29 cellular contexts compared by ENCODE assay signal in the genomic region with DNA sequence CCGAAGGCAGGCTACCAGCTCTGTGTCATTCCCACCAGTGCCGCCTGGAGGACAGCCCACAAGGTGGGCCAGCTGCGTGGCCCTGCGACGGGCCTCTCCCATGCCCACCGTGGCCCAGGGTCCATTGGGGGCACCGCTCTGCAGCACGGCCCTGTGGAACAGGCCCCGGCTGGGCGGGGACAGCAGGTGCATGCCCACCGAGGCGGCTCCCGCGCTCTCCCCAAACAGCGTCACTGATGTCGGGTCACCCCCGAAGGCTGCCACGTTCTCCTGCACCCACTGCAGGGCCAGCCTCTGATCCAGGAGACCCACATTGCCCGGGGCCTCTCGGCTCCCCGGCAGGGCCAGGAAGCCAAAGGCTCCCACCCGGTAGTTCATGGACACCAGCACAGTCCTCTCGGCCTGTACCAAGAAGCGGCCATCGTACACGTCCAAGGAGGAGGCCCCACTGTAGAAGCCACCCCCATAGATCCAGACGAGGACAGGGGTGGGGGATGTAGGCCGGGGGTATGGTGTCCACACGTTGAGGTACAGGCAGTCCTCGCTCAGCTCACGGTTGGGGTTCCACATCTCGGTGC. TPM values are rescaled to one million over a fixed set of nuclear protein-coding genes. Genes with fewer than 3 reads are reported as not detected.
DNase-seq lines count a peak whose midpoint lies in the region; ATAC-seq and TF ChIP-seq lines count a peak whose summit lies in the region.
"Had no signal": no experiment of that assay in that cellular context is flagged by ENCODE, and none has a peak within 500 bp of the region (broad histone marks: within the 10 kb centered on the region; RNA-seq: fewer than 3 reads in every experiment).

No MANE protein-coding gene starts in this region.

- H3K27me3 Mint-ChIP-seq in activated B cell treated with CpG ODN at 0.5 μM for 24 hours: peaks cover 38% of the 10 kb centered on the region
- peaks cover 48% of the 10 kb centered on the region for H3K27me3 Mint-ChIP-seq in GM23338 (ENCODE audit: insufficient read depth, low read depth, poor library complexity)

- CTCF ChIA-PET in activated B cell treated with CpG ODN at 0.5 μM for 24 hours (lab: Charles Lee): interaction anchor here (1.0 to 2.1 kb wide), 2 partner anchors 165 to 168 kb away, joined by 3 to 13 read pairs; no protein-coding TSS in a partner anchor

- no peak overlapping the region for H2BK5ac ChIP-seq in mesenchymal stem cell (ENCODE audit: low read depth, low read length, poor library complexity, severe bottlenecking)

- no peak overlapping the region for H2AK5ac ChIP-seq in mesenchymal stem cell (ENCODE audit: low read length, severe bottlenecking)

- ATAC-seq in activated B cell treated with CpG ODN at 0.5 μM for 24 hours (ENCODE audit: low read depth) (no peak), psoas muscle (no peak), HG02884 (IDR thresholded peaks at IDR 0.05; ENCODE audit: unreplicated experiment) (no peak), GM23338 (no peak)
- ATAC-seq: K562; lower lobe of right lung; mucosa of descending colon; natural killer cell treated with Interleukin-12 subunit alpha and Interleukin-12 subunit beta and Interleukin-15 and Interleukin-18, amount 100 ng/mL, for 72 hours had no signal

- H3K9ac ChIP-seq in mesenchymal stem cell (ENCODE audit: low read length): no peak overlapping the region

- H3K27ac Mint-ChIP-seq in activated B cell treated with CpG ODN at 0.5 μM for 24 hours: no peak overlapping the region
- no peak overlapping the region for H3K27ac Mint-ChIP-seq in GM23338
- H3K27ac Mint-ChIP-seq: activated T-cell treated with anti-CD3 and anti-CD28 coated beads, Interleukin-2, amount 50 U/mL, for 24 hours; CD8-positive, alpha-beta memory T cell; natural killer cell treated with Interleukin-12 subunit alpha and Interleukin-12 subunit beta and Interleukin-15 and Interleukin-18, amount 100 ng/mL, for 72 hours had no signal

- H3F3A ChIP-seq in GM23338 (replicated peaks; ENCODE audit: low read depth): peaks cover 15% of the 10 kb centered on the region

- no peak overlapping the region for H2BK15ac ChIP-seq in mesenchymal stem cell (ENCODE audit: low read depth, poor library complexity, severe bottlenecking)

- intact Hi-C loops in activated B cell treated with CpG ODN at 0.5 μM for 24 hours (cut with micrococcal nuclease) (no loop called here), psoas muscle (cut with DNase I) (no loop called here)

- H2AFZ ChIP-seq in mesenchymal stem cell (ENCODE audit: low read depth, low read length) (no peak overlapping the region), GM23338 (no peak overlapping the region)

- no peak overlapping the region for H4K8ac ChIP-seq in mesenchymal stem cell (ENCODE audit: low read length)

- no peak overlapping the region for H3K14ac ChIP-seq in mesenchymal stem cell (ENCODE audit: low read length in 2 of 2)

- H3K9me3 Mint-ChIP-seq in activated B cell treated with CpG ODN at 0.5 μM for 24 hours (no peaks in the 10 kb centered on the region), GM23338 (peaks cover 4% of the 10 kb centered on the region; the same call in 2 of the 3 replicates)
- H3K9me3 Mint-ChIP-seq: activated CD4-positive, alpha-beta T cell treated with anti-CD3 and anti-CD28 coated beads, Interleukin-2, amount 10 ng/mL, durations not matched to agents 7 days and 5 days; activated T-cell treated with anti-CD3 and anti-CD28 coated beads, Interleukin-2, amount 50 U/mL, for 24 hours; CD8-positive, alpha-beta memory T cell; natural killer cell treated with Interleukin-12 subunit alpha and Interleukin-12 subunit beta and Interleukin-15 and Interleukin-18, amount 100 ng/mL, for 72 hours; type B pancreatic cell had no signal

- H2BK12ac ChIP-seq in mesenchymal stem cell (ENCODE audit: low read length in 2 of 2): no peak overlapping the region

- H3K4me3 ChIP-seq in mesenchymal stem cell (ENCODE audit: insufficient read depth in 1 of 2, low read depth in 1 of 2, low read length in 2 of 2) (no peak overlapping the region), psoas muscle (peak overlapping the region; percentile 79), GM23338 (no peak overlapping the region)
- H3K4me3 ChIP-seq: lower lobe of right lung, mucosa of descending colon, SJCRH30 had no signal

- H3K4me1 Mint-ChIP-seq in activated B cell treated with CpG ODN at 0.5 μM for 24 hours: peaks cover 30% of the 10 kb centered on the region
- H3K4me1 Mint-ChIP-seq in GM23338: peaks cover 26% of the 10 kb centered on the region

- H3K18ac ChIP-seq in mesenchymal stem cell (ENCODE audit: low read depth in 1 of 2, low read length in 2 of 2): no peak overlapping the region

- H3K4me1 ChIP-seq in mesenchymal stem cell (ENCODE audit: control insufficient read depth, insufficient read depth, low read depth, low read length) (peaks cover 48% of the 10 kb centered on the region), psoas muscle (peaks cover 28% of the 10 kb centered on the region), GM23338 (ENCODE audit: insufficient read depth) (peaks cover 11% of the 10 kb centered on the region)
- H3K4me1 ChIP-seq: SJCRH30 had no signal

- POLR2A ChIA-PET in activated B cell treated with CpG ODN at 0.5 μM for 24 hours (lab: Charles Lee): no interaction called here

- DNase-seq in D341Med (ENCODE audit: low spot score): peak; percentile 14
- DNase-seq in activated B cell treated with CpG ODN at 0.5 μM for 24 hours: no peak
- DNase-seq in mesenchymal stem cell: no peak
- no peak for DNase-seq in psoas muscle
- no peak for DNase-seq in activated CD4-positive, alpha-beta T cell treated with anti-CD3 and anti-CD28 coated beads for 4 hours
- no peak for DNase-seq in effector CD4-positive, alpha-beta T cell
- no peak for DNase-seq in GM23338 (ENCODE audit: low spot score)
- DNase-seq: activated CD4-positive, alpha-beta T cell treated with anti-CD3 and anti-CD28 coated beads, Interleukin-2, amount 10 ng/mL, durations not matched to agents 7 days and 5 days; activated T-cell treated with anti-CD3 and anti-CD28 coated beads, Interleukin-2, amount 50 U/mL, for 24 hours; dermis blood vessel endothelial cell; DMS153; lower lobe of right lung; mucosa of descending colon; NCI-H1092 treated with DMSO at 0.1 percent for 48 hours; NCI-H1694 treated with DMSO at 0.1 percent for 48 hours; NCI-H446 treated with DMSO at 0.1 percent for 48 hours; NCI-H774; SJCRH30; stimulated activated CD4-positive, alpha-beta T cell treated with anti-CD3 and anti-CD28 coated beads, Interleukin-4, amount 100 ng/mL, for 4 hours; substantia nigra; SW 1271; T-helper 9 cell had no signal

- no peaks in the 10 kb centered on the region for H4K20me1 ChIP-seq in GM23338 (replicated peaks; ENCODE audit: insufficient read depth)

- peaks cover 8% of the 10 kb centered on the region for H3K79me2 ChIP-seq in GM23338 (replicated peaks; ENCODE audit: insufficient read depth)

- no peak overlapping the region for H3K4ac ChIP-seq in mesenchymal stem cell (ENCODE audit: low read depth in 1 of 2, low read length in 2 of 2)

- H3K23ac ChIP-seq in mesenchymal stem cell (ENCODE audit: low read length in 2 of 2): no peak overlapping the region

- H4K91ac ChIP-seq in mesenchymal stem cell (ENCODE audit: low read length): peak overlapping the region; percentile 53

- H3K9me3 ChIP-seq in mesenchymal stem cell (ENCODE audit: control insufficient read depth, low read length): no peaks in the 10 kb centered on the region
- no peaks in the 10 kb centered on the region for H3K9me3 ChIP-seq in psoas muscle
- H3K9me3 ChIP-seq: lower lobe of right lung, mucosa of descending colon, SJCRH30 had no signal

- H3K4me3 Mint-ChIP-seq in activated B cell treated with CpG ODN at 0.5 μM for 24 hours (peak overlapping the region; percentile 52), GM23338 (no peak overlapping the region)
- H3K4me3 Mint-ChIP-seq: activated CD4-positive, alpha-beta T cell treated with anti-CD3 and anti-CD28 coated beads, Interleukin-2, amount 10 ng/mL, durations not matched to agents 7 days and 5 days; activated T-cell treated with anti-CD3 and anti-CD28 coated beads, Interleukin-2, amount 50 U/mL, for 24 hours had no signal

- TF ChIP-seq CTCF in activated B cell treated with CpG ODN at 0.5 μM for 24 hours (IDR thresholded peaks at IDR 0.05) (no peak), psoas muscle (IDR thresholded peaks at IDR 0.05) (no peak), GM23338 (conservative IDR thresholded peaks at IDR 0.05; ENCODE audit: low read depth in 2 of 2) (no peak)

- H3K4me2 ChIP-seq in mesenchymal stem cell (ENCODE audit: low read length, poor library complexity, severe bottlenecking) (no peak overlapping the region), GM23338 (no peak overlapping the region)

- H3K27ac ChIP-seq in mesenchymal stem cell (ENCODE audit: low read length, poor library complexity, severe bottlenecking) (no peak overlapping the region), psoas muscle (peak overlapping the region; percentile 85), GM23338 (ENCODE audit: low read depth) (no peak overlapping the region)
- H3K27ac ChIP-seq: lower lobe of right lung, SJCRH30, VCaP had no signal

- no peaks in the 10 kb centered on the region for H3K79me1 ChIP-seq in mesenchymal stem cell (replicated peaks; ENCODE audit: low read length, poor library complexity, severe bottlenecking)

- no peak overlapping the region for H2BK120ac ChIP-seq in mesenchymal stem cell (ENCODE audit: low read depth, low read length)

- H3K27me3 ChIP-seq in mesenchymal stem cell (ENCODE audit: control insufficient read depth in 1 of 2, insufficient read depth in 1 of 2, low read length in 2 of 2): peaks cover 22 to 45% of the 10 kb centered on the region in 2 experiments
- H3K27me3 ChIP-seq in psoas muscle (ENCODE audit: insufficient read depth in 3 of 3, low read length in 2 of 3): peaks cover 0 to 6% (median 0%) of the 10 kb centered on the region in 3 donors
- H3K27me3 ChIP-seq in GM23338 (ENCODE audit: insufficient read depth): peaks cover 35% of the 10 kb centered on the region

- no peaks in the 10 kb centered on the region for H3K9me2 ChIP-seq in GM23338 (ENCODE audit: insufficient read depth)

- 93% methylated on average over 32 of the region's 32 CpGs for WGBS in mesenchymal stem cell
- WGBS in psoas muscle, 3 donors: 68 to 80% (median 71%) methylated on average over 32 of the region's 32 CpGs

- H3K36me3 ChIP-seq in mesenchymal stem cell (ENCODE audit: control insufficient read depth in 1 of 2, insufficient read depth in 2 of 2, low read depth in 1 of 2, low read length in 2 of 2): peaks cover 4 to 7% of the 10 kb centered on the region in 2 experiments
- H3K36me3 ChIP-seq in psoas muscle (ENCODE audit: insufficient read depth in 1 of 2, low read depth in 1 of 2): peaks cover 0 to 3% of the 10 kb centered on the region in 2 donors
- peaks cover 3% of the 10 kb centered on the region for H3K36me3 ChIP-seq in GM23338 (ENCODE audit: insufficient read depth)

- peaks cover 2% of the 10 kb centered on the region for H3K36me3 Mint-ChIP-seq in activated B cell treated with CpG ODN at 0.5 μM for 24 hours (ENCODE audit: low read depth)
- H3K36me3 Mint-ChIP-seq in GM23338 (ENCODE audit: low read depth): peaks cover 5% of the 10 kb centered on the region

RNA-seq across cellular contexts. Expression of a gene that starts 2.3 kb away (rescaled TPM):
- total RNA-seq in activated B cell treated with CpG ODN at 0.5 μM for 24 hours (0.16 and 0.34 TPM in 2 replicates), psoas muscle (10 to 100 TPM; 21.4 to 99.2 (median 36.8) TPM)
- 0.84 TPM for polyA plus RNA-seq in mesenchymal stem cell (2013, experiment 1 of 2)
- 0.96 TPM for polyA plus RNA-seq in mesenchymal stem cell (2013, experiment 2 of 2)
- polyA plus RNA-seq in psoas muscle (10 to 100 TPM; 10.7 to 23.8 (median 14.2) TPM), GM23338 (2016; fragmentation: Nextera tagmentation; extraction: Ambion mirVana) (3.6 and 3.9 TPM in 2 replicates)
- total RNA-seq in GM23338 (2014; rRNA removed; shearing (Covaris generic)): 1.5 and 3.7 TPM in 2 replicates
- total RNA-seq: activated CD4-positive, alpha-beta T cell treated with anti-CD3 and anti-CD28 coated beads, Interleukin-2, amount 10 ng/mL, durations not matched to agents 7 days and 5 days; HT1080 had no signal

RNA-seq across cellular contexts. Expression of a gene that starts 3.9 kb away (rescaled TPM):
- 3.4 and 4.5 TPM in 2 replicates for total RNA-seq in activated B cell treated with CpG ODN at 0.5 μM for 24 hours
- 1.4 TPM for polyA plus RNA-seq in mesenchymal stem cell (2013, experiment 1 of 2)
- 1.4 TPM for polyA plus RNA-seq in mesenchymal stem cell (2013, experiment 2 of 2)
- 1 to 10 TPM; 2.5 to 8.0 (median 6.0) TPM for total RNA-seq in psoas muscle
- polyA plus RNA-seq in psoas muscle: 1 to 10 TPM; 3.7 to 7.6 (median 4.3) TPM
- total RNA-seq in GM23338 (2014; rRNA removed; shearing (Covaris generic)): 11.5 and 11.8 TPM in 2 replicates
- 2.0 and 4.1 TPM in 2 replicates for polyA plus RNA-seq in GM23338 (2016; fragmentation: Nextera tagmentation; extraction: Ambion mirVana)

RNA-seq across cellular contexts. Expression of a gene that starts 18.5 kb away (rescaled TPM):
- 229 and 244 TPM in 2 replicates for total RNA-seq in activated B cell treated with CpG ODN at 0.5 μM for 24 hours
- polyA plus RNA-seq in mesenchymal stem cell (2013, experiment 1 of 2): 66.1 TPM
- 61.3 TPM for polyA plus RNA-seq in mesenchymal stem cell (2013, experiment 2 of 2)
- total RNA-seq in psoas muscle: 10 to 100 TPM; 46.8 to 79.8 (median 61.0) TPM
- 10 to 100 TPM; 48.2 to 58.1 (median 51.2) TPM for polyA plus RNA-seq in psoas muscle
- total RNA-seq in GM23338 (2014; rRNA removed; shearing (Covaris generic)): 98.3 and 113 TPM in 2 replicates
- polyA plus RNA-seq in GM23338 (2016; fragmentation: Nextera tagmentation; extraction: Ambion mirVana): 125 and 140 TPM in 2 replicates

RNA-seq across cellular contexts. Expression of a gene that starts 26.2 kb away (rescaled TPM):
- total RNA-seq in activated B cell treated with CpG ODN at 0.5 μM for 24 hours (12.6 and 16.9 TPM in 2 replicates), psoas muscle (1 to 10 TPM; 5.0 to 8.8 (median 6.8) TPM)
- polyA plus RNA-seq in mesenchymal stem cell (2013, experiment 1 of 2): 61.5 TPM
- polyA plus RNA-seq in mesenchymal stem cell (2013, experiment 2 of 2): 61.7 TPM
- polyA plus RNA-seq in psoas muscle (1 to 10 TPM; 4.3 to 7.1 (median 5.3) TPM), GM23338 (2016; fragmentation: Nextera tagmentation; extraction: Ambion mirVana) (44.6 and 45.0 TPM in 2 replicates)
- 106 and 112 TPM in 2 replicates for total RNA-seq in GM23338 (2014; rRNA removed; shearing (Covaris generic))

RNA-seq across cellular contexts. Expression of a gene that starts 40.9 kb away (rescaled TPM):
- total RNA-seq in activated B cell treated with CpG ODN at 0.5 μM for 24 hours (48.0 and 48.9 TPM in 2 replicates), psoas muscle (1 to 10 TPM; 2.9 to 4.7 (median 3.9) TPM)
- polyA plus RNA-seq in mesenchymal stem cell (2013, experiment 1 of 2): 17.9 TPM
- polyA plus RNA-seq in mesenchymal stem cell (2013, experiment 2 of 2): 18.1 TPM
- polyA plus RNA-seq in psoas muscle (1 to 10 TPM; 2.2 to 3.3 (median 2.5) TPM), GM23338 (2016; fragmentation: Nextera tagmentation; extraction: Ambion mirVana) (9.7 and 10.3 TPM in 2 replicates)
- 32.3 and 39.9 TPM in 2 replicates for total RNA-seq in GM23338 (2014; rRNA removed; shearing (Covaris generic))
